Comparison of ENCODE assay signal across 1 cellular context in the genomic region with DNA sequence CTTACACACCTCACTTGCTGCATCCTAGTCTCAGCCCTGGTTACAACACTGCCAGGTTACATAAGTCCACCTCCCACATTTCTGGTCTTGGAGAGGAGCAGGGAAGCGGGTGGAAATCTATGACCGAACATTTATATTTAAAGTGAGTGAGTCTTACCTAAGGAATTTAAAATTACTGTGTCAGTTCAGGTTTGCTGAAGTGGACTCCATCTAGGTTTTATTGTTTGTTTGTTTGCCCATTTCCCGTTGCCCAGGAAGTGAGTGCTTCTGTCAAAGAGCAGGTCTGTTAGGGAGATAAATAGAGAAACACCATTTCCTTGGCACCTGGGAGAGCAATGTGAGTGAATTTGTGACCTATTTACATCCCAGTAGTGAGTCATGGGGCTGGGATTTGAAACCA.
A peak's percentile ranks its signal among the peaks of the same experiment; 100 is the strongest.
TF ChIP-seq lines count a peak whose summit lies in the region.

No MANE protein-coding gene starts in this region.

TF ChIP-seq in H1, 55 proteins besides CTCF, POLR2A, EP300 and RAD21:
- TF ChIP-seq JUND (IDR thresholded peaks at IDR 0.05; ENCODE audit: low read length) (peak; percentile 46; the same call in 1 of the 2 replicates), RNF2 (IDR thresholded peaks at IDR 0.05; ENCODE audit: borderline replicate concordance, low read depth, low read length, missing control alignments, poor library complexity, severe bottlenecking) (no peak)
